22 cellular contexts compared by ENCODE assay signal in genomic region chr2:239354132-239354790, GRCh38.
"Had no signal": no experiment of that assay in that cellular context is flagged by ENCODE, and none has a peak within 500 bp of the region (broad histone marks: within the 10 kb centered on the region; RNA-seq: fewer than 3 reads in every experiment).

No MANE protein-coding gene starts in this region.

- H3K27ac Mint-ChIP-seq: activated CD4-positive, alpha-beta memory T cell treated with anti-CD3 and anti-CD28 coated beads, Interleukin-2, amount 10 ng/mL, durations not matched to agents 7 days and 5 days; activated CD8-positive, alpha-beta memory T cell treated with anti-CD3 and anti-CD28 coated beads, Interleukin-2, amount 10 ng/mL, durations not matched to agents 7 days and 5 days; activated naive CD8-positive, alpha-beta T cell treated with anti-CD3 and anti-CD28 coated beads, Interleukin-2, amount 10 ng/mL, durations not matched to agents 7 days and 5 days; activated T-helper 17 cell treated with anti-CD3 and anti-CD28 coated beads, Interleukin-2, amount 50 U/mL, for 72 hours; T-cell had no signal

- DNase-seq: activated CD4-positive, alpha-beta memory T cell treated with anti-CD3 and anti-CD28 coated beads, Interleukin-2, amount 10 ng/mL, durations not matched to agents 7 days and 5 days; activated CD4-positive, alpha-beta T cell treated with anti-CD3 and anti-CD28 coated beads for 48 hours; activated CD4-positive, CD25-positive, alpha-beta regulatory T cell; activated CD8-positive, alpha-beta memory T cell treated with anti-CD3 and anti-CD28 coated beads, Interleukin-2, amount 10 ng/mL, durations not matched to agents 7 days and 5 days; activated naive CD4-positive, alpha-beta T cell; activated naive CD8-positive, alpha-beta T cell treated with anti-CD3 and anti-CD28 coated beads, Interleukin-2, amount 10 ng/mL, durations not matched to agents 7 days and 5 days; activated T-cell treated with anti-CD3 and anti-CD28 coated beads, Interleukin-2, amount 50 U/mL, for 1 hour; amygdala; body of pancreas; caudate nucleus; colonic mucosa; gastrocnemius medialis; mesendoderm; naive thymus-derived CD8-positive, alpha-beta T cell; pancreas; stimulated activated CD4-positive, alpha-beta T cell treated with anti-CD3 and anti-CD28 coated beads, Interleukin-12 subunit alpha, Interleukin-12 subunit beta, amount 100 ng/mL, for 4 hours; stimulated activated CD4-positive, alpha-beta T cell treated with anti-CD3 and anti-CD28 coated beads, Interleukin-1b, Interleukin-23, amount 100 ng/mL, for 48 hours; stimulated activated naive CD4-positive, alpha-beta T cell treated with Interleukin-2 at 50 U/mL for 16 hours; T-cell had no signal

- H3K36me3 ChIP-seq: colonic mucosa had no signal

- H3K27me3 ChIP-seq: body of pancreas, colonic mucosa, gastrocnemius medialis, pancreas, tibial nerve had no signal

- H3K4me3 ChIP-seq: body of pancreas, colonic mucosa, gastrocnemius medialis, pancreas, tibial nerve had no signal

- ATAC-seq: activated CD8-positive, alpha-beta memory T cell treated with anti-CD3 and anti-CD28 coated beads, Interleukin-2, amount 10 ng/mL, durations not matched to agents 7 days and 5 days; activated T-helper 17 cell treated with anti-CD3 and anti-CD28 coated beads, Interleukin-2, amount 50 U/mL, for 72 hours; body of pancreas; naive thymus-derived CD8-positive, alpha-beta T cell; SK-N-SH treated with all-trans-retinoic acid at 6 μM for 48 hours; T-cell had no signal

- H3K27ac ChIP-seq: body of pancreas, colonic mucosa, pancreas, tibial nerve had no signal

- H3K9me3 ChIP-seq: body of pancreas, colonic mucosa, gastrocnemius medialis, pancreas had no signal
